Comparison of ENCODE assay signal across 8 cellular contexts in genomic region chr9:66764803-66765493, GRCh38.
DNase-seq lines count a peak whose midpoint lies in the region; ATAC-seq and TF ChIP-seq lines count a peak whose summit lies in the region.
"Not testable (repeated sequence)": the region's sequence is repeated elsewhere in the genome, so short reads cannot be mapped to it uniquely, and the experiment has no call there.

No MANE protein-coding gene starts in this region.

- not testable (repeated sequence) for H3K9me1 ChIP-seq in IMR-90 (ENCODE audit: insufficient read depth, low read length)

- H3K4ac ChIP-seq in IMR-90 (ENCODE audit: low read depth, low read length), result not testable (repeated sequence)

- H3K36me3 Mint-ChIP-seq in stimulated activated naive B cell treated with anti-CD40 and anti-IgM and Interleukin-4, amounts not matched to agents 10 μg/mL and 1 μg/mL and 100 μg/mL, for 72 hours, result not testable (repeated sequence)

- not testable (repeated sequence) for H2BK5ac ChIP-seq in IMR-90 (ENCODE audit: low read depth, low read length, poor library complexity, severe bottlenecking)

- H3K27me3 Mint-ChIP-seq in stimulated activated naive B cell treated with anti-CD40 and anti-IgM and Interleukin-4, amounts not matched to agents 10 μg/mL and 1 μg/mL and 100 μg/mL, for 72 hours, result not testable (repeated sequence)

- H3K36me3 ChIP-seq in IMR-90 (ENCODE audit: control insufficient read depth, insufficient read depth, low read length), result not testable (repeated sequence)

- not testable (repeated sequence) for H3K4me3 ChIP-seq in IMR-90 (ENCODE audit: insufficient read depth, low read depth, low read length)

- not testable (repeated sequence) for H4K5ac ChIP-seq in IMR-90 (ENCODE audit: low read depth, low read length)

- not testable (repeated sequence) for H3K56ac ChIP-seq in IMR-90 (ENCODE audit: extremely low read depth, insufficient read depth, low read length)

- H3K4me3 Mint-ChIP-seq in stimulated activated naive B cell treated with anti-CD40 and anti-IgM and Interleukin-4, amounts not matched to agents 10 μg/mL and 1 μg/mL and 100 μg/mL, for 72 hours, result not testable (repeated sequence)

- H3K4me1 ChIP-seq in IMR-90 (ENCODE audit: control insufficient read depth, insufficient read depth, low read length), result not testable (repeated sequence)

- H3K14ac ChIP-seq in IMR-90 (replicated peaks; ENCODE audit: low read depth, low read length), result not testable (repeated sequence)

- H3K79me1 ChIP-seq in IMR-90 (ENCODE audit: low read depth in 1 of 2, low read length in 2 of 2), result not testable (repeated sequence)

- not testable (repeated sequence) for H4K8ac ChIP-seq in IMR-90 (ENCODE audit: low read depth in 2 of 2, low read length in 2 of 2)

- POLR2A ChIA-PET in IMR-90 (lab: Charles Lee; ENCODE audit: unreplicated experiment), result not testable (repeated sequence)

- H2BK20ac ChIP-seq in IMR-90 (ENCODE audit: low read depth, low read length), result not testable (repeated sequence)

- H2BK15ac ChIP-seq in IMR-90 (ENCODE audit: low read depth, low read length), result not testable (repeated sequence)

- TF ChIP-seq RAD21 in IMR-90 (IDR thresholded peaks at IDR 0.05; ENCODE audit: low read length), result not testable (repeated sequence)

- H3K4me1 Mint-ChIP-seq in stimulated activated naive B cell treated with anti-CD40 and anti-IgM and Interleukin-4, amounts not matched to agents 10 μg/mL and 1 μg/mL and 100 μg/mL, for 72 hours, result not testable (repeated sequence)

- intact Hi-C loops in IMR-90 (cut with micrococcal nuclease), result not testable (repeated sequence)

- not testable (repeated sequence) for H3K27me3 ChIP-seq in IMR-90 (ENCODE audit: control insufficient read depth, insufficient read depth, low read length)

- not testable (repeated sequence) for H3K9ac ChIP-seq in IMR-90 (ENCODE audit: low read depth, low read length)

- CTCF ChIA-PET in IMR-90 (lab: Yijun Ruan, JAX), result not testable (repeated sequence)

- H3K4me2 ChIP-seq in IMR-90 (ENCODE audit: low read depth, low read length), result not testable (repeated sequence)

- dilution Hi-C loops in IMR-90 (cut with HindIII; ENCODE audit: low sequenced_read_pairs, unreplicated experiment), result not testable (repeated sequence)

- not testable (repeated sequence) for H4K20me1 ChIP-seq in IMR-90 (ENCODE audit: insufficient read depth, low read length)

- in situ Hi-C loops in IMR-90 (cut with MboI; ENCODE audit: low sequenced_read_pairs), result not testable (repeated sequence)

- H3K18ac ChIP-seq in IMR-90 (ENCODE audit: low read depth, low read length), result not testable (repeated sequence)

- WGBS in IMR-90 (ENCODE audit: extremely low coverage in 2 of 2, insufficient read length in 1 of 2), 2 experiments, result no CpG with 5 or more reads among the region's 3 CpGs

- not testable (repeated sequence) for TF ChIP-seq POLR2A in IMR-90 (IDR thresholded peaks at IDR 0.05; ENCODE audit: low read depth, low read length)

- not testable (repeated sequence) for H3K9me3 ChIP-seq in IMR-90 (ENCODE audit: control insufficient read depth, insufficient read depth, low read length)

- ATAC-seq in GM18508 (IDR thresholded peaks at IDR 0.05; ENCODE audit: insufficient read depth, unreplicated experiment), result peak; percentile 99
- peak; percentile 99 for ATAC-seq in GM19043 (IDR thresholded peaks at IDR 0.05; ENCODE audit: low read depth, unreplicated experiment)
- peak; percentile 99 for ATAC-seq in GM21390 (IDR thresholded peaks at IDR 0.05; ENCODE audit: unreplicated experiment)
- peak; percentile 99 for ATAC-seq in HG02610 (IDR thresholded peaks at IDR 0.05; ENCODE audit: unreplicated experiment)
- ATAC-seq in HG02981 (IDR thresholded peaks at IDR 0.05; ENCODE audit: unreplicated experiment), result peak; percentile 99
- peak; percentile 98 for ATAC-seq in HG03280 (IDR thresholded peaks at IDR 0.05; ENCODE audit: unreplicated experiment)
- ATAC-seq in IMR-90 (ENCODE audit: low read depth), result peak; percentile 54
- ATAC-seq in stimulated activated naive B cell treated with anti-CD40 and anti-IgM and Interleukin-4, amounts not matched to agents 10 μg/mL and 1 μg/mL and 100 μg/mL, for 72 hours (replicated peaks), result peak; percentile 71 to 96

- H2BK120ac ChIP-seq in IMR-90 (ENCODE audit: low read depth, low read length), result not testable (repeated sequence)

- H3K23ac ChIP-seq in IMR-90 (ENCODE audit: low read depth, low read length), result not testable (repeated sequence)

- not testable (repeated sequence) for H2AK5ac ChIP-seq in IMR-90 (ENCODE audit: low read depth, low read length)

- H2AFZ ChIP-seq in IMR-90 (replicated peaks; ENCODE audit: low read length, poor library complexity), result not testable (repeated sequence)

- not testable (repeated sequence) for BruUV-seq in IMR-90 (replicated peaks; lab: Mats Ljungman, UMichigan)

- not testable (repeated sequence) for H3K9me3 Mint-ChIP-seq in stimulated activated naive B cell treated with anti-CD40 and anti-IgM and Interleukin-4, amounts not matched to agents 10 μg/mL and 1 μg/mL and 100 μg/mL, for 72 hours

- H3K27ac Mint-ChIP-seq in stimulated activated naive B cell treated with anti-CD40 and anti-IgM and Interleukin-4, amounts not matched to agents 10 μg/mL and 1 μg/mL and 100 μg/mL, for 72 hours, result not testable (repeated sequence)

- H2AK9ac ChIP-seq in IMR-90 (replicated peaks; ENCODE audit: low read depth, low read length, poor library complexity), result not testable (repeated sequence)

- H3K27ac ChIP-seq in IMR-90 (ENCODE audit: insufficient read depth, low read length), result not testable (repeated sequence)

- not testable (repeated sequence) for TF ChIP-seq CTCF in IMR-90 (conservative IDR thresholded peaks at IDR 0.05; ENCODE audit: low read depth, low read length)

- DNase-seq in IMR-90; stimulated activated naive B cell treated with anti-CD40 and anti-IgM and Interleukin-4, amounts not matched to agents 10 μg/mL and 1 μg/mL and 100 μg/mL, for 72 hours: not testable (repeated sequence)

- not testable (repeated sequence) for H4K91ac ChIP-seq in IMR-90 (ENCODE audit: insufficient read depth, low read depth, low read length)
